ENCODE assay signal across 8 cellular contexts in the genomic region with DNA sequence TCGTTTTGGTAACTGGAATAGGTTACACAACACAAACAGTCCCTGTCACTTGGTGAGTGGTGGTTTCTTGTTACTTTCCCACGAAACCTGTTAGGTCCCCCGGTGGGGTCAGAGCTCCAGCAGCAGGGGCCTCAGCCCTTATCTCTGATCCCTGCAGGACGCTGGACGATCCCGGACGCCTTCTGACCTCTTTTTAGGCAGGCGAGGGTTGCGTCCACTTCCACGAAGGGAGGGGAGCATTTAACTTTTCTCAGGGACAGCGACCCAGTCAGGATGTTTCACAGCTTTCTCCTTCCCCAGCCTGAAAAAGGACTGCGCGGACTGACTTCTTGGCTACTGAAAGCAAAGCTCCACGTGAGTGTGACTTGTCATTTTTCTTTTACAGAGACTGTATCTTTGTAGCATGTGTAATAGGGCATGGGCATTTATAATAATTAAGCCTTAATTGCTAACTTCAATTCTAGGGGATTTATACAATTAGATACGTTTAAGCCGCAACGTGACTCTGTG. TPM values are rescaled to one million over a fixed set of nuclear protein-coding genes. Genes with fewer than 3 reads are reported as not detected.
DNase-seq lines count a peak whose midpoint lies in the region; ATAC-seq and TF ChIP-seq lines count a peak whose summit lies in the region.

No MANE protein-coding gene starts in this region.

- DNase-seq in AG20443 (ENCODE audit: low spot score): peak; percentile 45
- peak; percentile 40 for DNase-seq in H7
- DNase-seq in foreskin fibroblast: peak; percentile 21 to 55
- no peak for DNase-seq in omental fat pad (ENCODE audit: low spot score)
- no peak for DNase-seq in NCI-H1694 (lab: John Stamatoyannopoulos, UW)
- DNase-seq in GM20000 (ENCODE audit: low spot score): no peak

- H3K4me3 ChIP-seq in H7 (ENCODE audit: insufficient read depth, low read depth, low read length): peak overlapping the region; percentile 71
- H3K4me3 ChIP-seq in foreskin fibroblast (ENCODE audit: low read depth in 1 of 2, low read length in 2 of 2): peak overlapping the region; percentile 64 to 80

- ATAC-seq in omental fat pad (ENCODE audit: low FRiP score) (peak; percentile 23), GM18868 (IDR thresholded peaks at IDR 0.05; ENCODE audit: unreplicated experiment) (no peak)

- TF ChIP-seq CTCF in VCaP (conservative IDR thresholded peaks at IDR 0.05): no peak
- no peak for TF ChIP-seq CTCF in foreskin fibroblast (IDR thresholded peaks at IDR 0.05; ENCODE audit: low read depth, low read length)
- TF ChIP-seq CTCF in omental fat pad (IDR thresholded peaks at IDR 0.05): no peak
- no peak for TF ChIP-seq CTCF in GM20000 (IDR thresholded peaks at IDR 0.05; ENCODE audit: extremely low read depth, missing control alignments)

- H3K27ac ChIP-seq in VCaP: peak overlapping the region; percentile 78

- no peaks in the 10 kb centered on the region for H3K27me3 ChIP-seq in H7 (ENCODE audit: control insufficient read depth, insufficient read depth, low read length)

- H3K36me3 ChIP-seq in H7 (replicated peaks; ENCODE audit: control insufficient read depth, insufficient read depth, low read length): no peaks in the 10 kb centered on the region

RNA-seq across cellular contexts. Expression of a gene that starts 0.7 kb away (rescaled TPM):
- 3.5 and 5.5 TPM in 2 replicates for total RNA-seq in H7 (2014; rRNA removed; shearing (Covaris generic))
- total RNA-seq in omental fat pad: 10 to 100 TPM in 1 of 4 donors, 1 to 10 TPM in 3; 4.8 to 11.3 (median 8.4) TPM

RNA-seq across cellular contexts. Expression of a gene that starts 22.8 kb away (rescaled TPM):
- 8.9 and 12.0 TPM in 2 replicates for total RNA-seq in H7 (2014; rRNA removed; shearing (Covaris generic))
- 10 to 100 TPM in 3 of 4 donors, 1 to 10 TPM in 1; 9.5 to 18.6 (median 14.3) TPM for total RNA-seq in omental fat pad

RNA-seq across cellular contexts. Expression of a gene that starts 28.9 kb away (rescaled TPM):
- 2.4 and 3.8 TPM in 2 replicates for total RNA-seq in H7 (2014; rRNA removed; shearing (Covaris generic))
- total RNA-seq in omental fat pad: 1 to 10 TPM; 1.8 to 5.5 (median 2.7) TPM

RNA-seq across cellular contexts. Expression of a gene that starts 47.9 kb away (rescaled TPM):
- total RNA-seq in H7 (2014; rRNA removed; shearing (Covaris generic)): 9.6 and 14.0 TPM in 2 replicates
- 10 to 100 TPM; 10.4 to 36.9 (median 17.5) TPM for total RNA-seq in omental fat pad

Comparison
In these comparisons a context has a peak if more than half of its experiments do, and no peak if none do; other contexts are left out.
1. DNase-seq: peak in AG20443 (single experiment), H7 (single experiment) and foreskin fibroblast (2 of 2); none in omental fat pad (single experiment), NCI-H1694 (single experiment) and GM20000 (single experiment).